In the genomic region with DNA sequence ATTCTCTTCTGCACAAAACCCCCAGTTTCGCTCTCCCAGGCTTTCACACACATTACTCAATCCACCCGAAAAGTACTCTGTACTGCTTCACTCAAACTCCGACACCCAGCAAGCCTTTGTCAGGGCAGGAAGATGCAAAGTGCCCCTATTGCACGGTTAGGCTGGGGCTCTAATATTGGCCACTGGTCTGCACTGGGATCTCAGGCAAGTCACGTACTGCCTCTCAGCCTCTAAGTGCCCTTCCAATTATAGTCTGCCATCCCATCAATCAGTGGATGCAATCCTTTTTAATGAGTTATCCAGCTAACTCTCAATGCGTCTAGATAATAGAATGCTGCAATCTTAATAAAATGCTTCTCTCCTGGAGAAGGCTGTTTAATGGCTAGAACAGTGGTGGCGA, we compare ENCODE assay signal across 1 cellular context.
TF ChIP-seq lines count a peak whose summit lies in the region.

No MANE protein-coding gene starts in this region.

TF ChIP-seq in SK-N-SH, 30 proteins besides CTCF, POLR2A, EP300 and RAD21 (continued from another document):
- TF ChIP-seq, protein P1, sequence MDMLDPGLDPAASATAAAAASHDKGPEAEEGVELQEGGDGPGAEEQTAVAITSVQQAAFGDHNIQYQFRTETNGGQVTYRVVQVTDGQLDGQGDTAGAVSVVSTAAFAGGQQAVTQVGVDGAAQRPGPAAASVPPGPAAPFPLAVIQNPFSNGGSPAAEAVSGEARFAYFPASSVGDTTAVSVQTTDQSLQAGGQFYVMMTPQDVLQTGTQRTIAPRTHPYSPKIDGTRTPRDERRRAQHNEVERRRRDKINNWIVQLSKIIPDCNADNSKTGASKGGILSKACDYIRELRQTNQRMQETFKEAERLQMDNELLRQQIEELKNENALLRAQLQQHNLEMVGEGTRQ (IDR thresholded peaks at IDR 0.05; ENCODE audit: borderline replicate concordance, low read depth, low read length) = no peak
- no peak for TF ChIP-seq ELF1 (IDR thresholded peaks at IDR 0.05)
- TF ChIP-seq NRF1 (IDR thresholded peaks at IDR 0.05; ENCODE audit: low read depth, low read length) = no peak
- TF ChIP-seq FOXJ3 (CRISPR knock-in tag; IDR thresholded peaks at IDR 0.05) = no peak
- no peak for TF ChIP-seq MEF2A (IDR thresholded peaks at IDR 0.05; ENCODE audit: borderline replicate concordance, low read depth)
- no peak for TF ChIP-seq RXRA (IDR thresholded peaks at IDR 0.05; ENCODE audit: borderline replicate concordance, low read depth)
- TF ChIP-seq, protein P2, sequence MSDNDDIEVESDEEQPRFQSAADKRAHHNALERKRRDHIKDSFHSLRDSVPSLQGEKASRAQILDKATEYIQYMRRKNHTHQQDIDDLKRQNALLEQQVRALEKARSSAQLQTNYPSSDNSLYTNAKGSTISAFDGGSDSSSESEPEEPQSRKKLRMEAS (IDR thresholded peaks at IDR 0.05; ENCODE audit: low read depth) = no peak
- TF ChIP-seq GABPA (IDR thresholded peaks at IDR 0.05; ENCODE audit: low read depth) = no peak
- TF ChIP-seq GATA2 (CRISPR knock-in tag; IDR thresholded peaks at IDR 0.05) = no peak
- TF ChIP-seq, protein P3, sequence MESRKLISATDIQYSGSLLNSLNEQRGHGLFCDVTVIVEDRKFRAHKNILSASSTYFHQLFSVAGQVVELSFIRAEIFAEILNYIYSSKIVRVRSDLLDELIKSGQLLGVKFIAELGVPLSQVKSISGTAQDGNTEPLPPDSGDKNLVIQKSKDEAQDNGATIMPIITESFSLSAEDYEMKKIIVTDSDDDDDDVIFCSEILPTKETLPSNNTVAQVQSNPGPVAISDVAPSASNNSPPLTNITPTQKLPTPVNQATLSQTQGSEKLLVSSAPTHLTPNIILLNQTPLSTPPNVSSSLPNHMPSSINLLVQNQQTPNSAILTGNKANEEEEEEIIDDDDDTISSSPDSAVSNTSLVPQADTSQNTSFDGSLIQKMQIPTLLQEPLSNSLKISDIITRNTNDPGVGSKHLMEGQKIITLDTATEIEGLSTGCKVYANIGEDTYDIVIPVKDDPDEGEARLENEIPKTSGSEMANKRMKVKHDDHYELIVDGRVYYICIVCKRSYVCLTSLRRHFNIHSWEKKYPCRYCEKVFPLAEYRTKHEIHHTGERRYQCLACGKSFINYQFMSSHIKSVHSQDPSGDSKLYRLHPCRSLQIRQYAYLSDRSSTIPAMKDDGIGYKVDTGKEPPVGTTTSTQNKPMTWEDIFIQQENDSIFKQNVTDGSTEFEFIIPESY (IDR thresholded peaks at IDR 0.05; ENCODE audit: borderline replicate concordance, low read depth) = no peak
